Comparison of ENCODE assay signal across 15 cellular contexts in the genomic region with DNA sequence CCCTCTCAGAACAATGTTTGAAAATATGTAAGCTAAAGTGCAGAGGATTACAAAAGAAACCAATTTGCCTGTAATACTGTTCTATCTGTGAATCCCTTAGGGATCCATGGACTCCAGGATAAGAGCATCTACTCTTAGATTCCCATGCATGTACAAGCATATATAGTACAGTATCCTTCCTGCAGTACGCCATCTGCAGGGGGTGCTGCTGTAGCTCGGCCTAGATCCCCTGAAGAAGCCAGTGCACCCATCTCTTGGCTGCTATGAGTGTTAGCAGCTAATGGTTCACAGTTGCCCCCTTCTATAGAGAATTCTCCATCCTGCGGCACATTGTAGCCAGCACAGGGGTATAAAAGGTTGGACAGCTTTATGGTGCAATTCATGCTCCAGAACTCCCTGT.
DNase-seq lines count a peak whose midpoint lies in the region; ATAC-seq and TF ChIP-seq lines count a peak whose summit lies in the region.
"Had no signal": no experiment of that assay in that cellular context is flagged by ENCODE, and none has a peak within 500 bp of the region (broad histone marks: within the 10 kb centered on the region; RNA-seq: fewer than 3 reads in every experiment).

No MANE protein-coding gene starts in this region.

- H2AFZ ChIP-seq in OCI-LY7 (ENCODE audit: low read length) = no peak overlapping the region
- H2AFZ ChIP-seq: GM23248 had no signal

- H3K9me3 ChIP-seq in BE2C (no peaks in the 10 kb centered on the region), OCI-LY7 (ENCODE audit: low read length) (no peaks in the 10 kb centered on the region), HAP-1 (no peaks in the 10 kb centered on the region)
- H3K9me3 ChIP-seq: sigmoid colon, suprapubic skin had no signal

- H3K9me3 Mint-ChIP-seq in chondrocyte (ENCODE audit: low read depth) = no peaks in the 10 kb centered on the region

- no peak overlapping the region for H3K4me3 Mint-ChIP-seq in chondrocyte (ENCODE audit: unreplicated experiment)

- H3K4me1 ChIP-seq in BE2C (peaks cover 46% of the 10 kb centered on the region), OCI-LY7 (ENCODE audit: insufficient read depth, low read length, poor library complexity, severe bottlenecking) (no peaks in the 10 kb centered on the region), HAP-1 (no peaks in the 10 kb centered on the region)
- H3K4me1 ChIP-seq: sigmoid colon, suprapubic skin had no signal

- no TSS peak for BruUV-seq in OCI-LY7 (replicated peaks; lab: Mats Ljungman, UMichigan)

- peaks cover 5% of the 10 kb centered on the region for H3K4me1 Mint-ChIP-seq in chondrocyte (ENCODE audit: low read depth)

- no peaks in the 10 kb centered on the region for H3K36me3 ChIP-seq in BE2C
- no peaks in the 10 kb centered on the region for H3K36me3 ChIP-seq in OCI-LY7 (ENCODE audit: insufficient read depth, low read length)
- H3K36me3 ChIP-seq in HAP-1 (replicated peaks) = no peaks in the 10 kb centered on the region
- H3K36me3 ChIP-seq: sigmoid colon, suprapubic skin had no signal

- no peak overlapping the region for H3K4me2 ChIP-seq in OCI-LY7 (ENCODE audit: low read length)

- H3K27ac Mint-ChIP-seq in chondrocyte (ENCODE audit: unreplicated experiment) = no peak overlapping the region

- TF ChIP-seq CTCF in BE2C (IDR thresholded peaks at IDR 0.05; ENCODE audit: low read depth, low read length) (peak; percentile 46), GM12872 (IDR thresholded peaks at IDR 0.05; ENCODE audit: insufficient read depth, low read depth, low read length) (peak; percentile 13; the same call in 1 of the 3 replicates), OCI-LY7 (conservative IDR thresholded peaks at IDR 0.05; ENCODE audit: low read length) (peak; percentile 58), chondrocyte (IDR thresholded peaks at IDR 0.05) (peak; percentile 31)

- H3K4me3 ChIP-seq in BE2C (ENCODE audit: low read depth, low read length) (no peak overlapping the region), OCI-LY7 (ENCODE audit: low read depth, low read length, poor library complexity, severe bottlenecking) (no peak overlapping the region), HAP-1 (no peak overlapping the region)
- H3K4me3 ChIP-seq: GM23248, sigmoid colon, suprapubic skin had no signal

- CTCF ChIA-PET in OCI-LY7 (lab: Charles Lee; ENCODE audit: unreplicated experiment) = no interaction called here

- H3K36me3 Mint-ChIP-seq in chondrocyte (ENCODE audit: low read depth) = no peaks in the 10 kb centered on the region

- H3K27me3 Mint-ChIP-seq in chondrocyte (ENCODE audit: low read depth) = no peaks in the 10 kb centered on the region

- H3K9me2 ChIP-seq in OCI-LY7 (ENCODE audit: insufficient read depth, low read length) = no peaks in the 10 kb centered on the region

- in situ Hi-C loops in HAP-1 (cut with MboI; ENCODE audit: low sequenced_read_pairs) = no loop called here

- intact Hi-C loops in OCI-LY7 (cut with micrococcal nuclease; ENCODE audit: unreplicated experiment) = no loop called here

- no peak overlapping the region for H3K27ac ChIP-seq in OCI-LY7 (ENCODE audit: low read depth, low read length, poor library complexity, severe bottlenecking)
- H3K27ac ChIP-seq: GM23248, sigmoid colon, suprapubic skin had no signal

- H4K20me1 ChIP-seq in OCI-LY7 (ENCODE audit: insufficient read depth, low read length) = no peaks in the 10 kb centered on the region

- DNase-seq in BE2C = no peak
- peak; percentile 8 for DNase-seq in OCI-LY7 (ENCODE audit: low spot score)
- no peak for DNase-seq in chondrocyte (ENCODE audit: low spot score)
- DNase-seq in HAP-1 (ENCODE audit: low spot score in 2 of 2) = no peak
- no peak for DNase-seq in NCI-H345 (lab: John Stamatoyannopoulos, UW)
- DNase-seq in retina = no peak
- DNase-seq: activated effector memory CD4-positive, alpha-beta T cell treated with anti-CD3 and anti-CD28 coated beads, Interleukin-2, amount 50 U/mL, for 16 hours; aorta; GM23248; left cardiac atrium; nucleus accumbens; sigmoid colon had no signal

- H3K27me3 ChIP-seq in BE2C (no peaks in the 10 kb centered on the region), HAP-1 (ENCODE audit: low read depth) (peaks cover 15% of the 10 kb centered on the region)
- H3K27me3 ChIP-seq: sigmoid colon, suprapubic skin had no signal

- POLR2A ChIA-PET in OCI-LY7 (lab: Charles Lee) = interaction anchor here (0.6 kb wide), 1 partner anchor 80 kb away, joined by 3 read pairs; no protein-coding TSS in a partner anchor

- H3K79me2 ChIP-seq in OCI-LY7 (ENCODE audit: insufficient read depth, low read depth, low read length) = no peaks in the 10 kb centered on the region

- no peak for ATAC-seq in HG03354 (IDR thresholded peaks at IDR 0.05; ENCODE audit: poor library complexity, severe bottlenecking, unreplicated experiment)
- ATAC-seq: left cardiac atrium had no signal
